ENCODE assay signal across 19 cellular contexts in the genomic region with DNA sequence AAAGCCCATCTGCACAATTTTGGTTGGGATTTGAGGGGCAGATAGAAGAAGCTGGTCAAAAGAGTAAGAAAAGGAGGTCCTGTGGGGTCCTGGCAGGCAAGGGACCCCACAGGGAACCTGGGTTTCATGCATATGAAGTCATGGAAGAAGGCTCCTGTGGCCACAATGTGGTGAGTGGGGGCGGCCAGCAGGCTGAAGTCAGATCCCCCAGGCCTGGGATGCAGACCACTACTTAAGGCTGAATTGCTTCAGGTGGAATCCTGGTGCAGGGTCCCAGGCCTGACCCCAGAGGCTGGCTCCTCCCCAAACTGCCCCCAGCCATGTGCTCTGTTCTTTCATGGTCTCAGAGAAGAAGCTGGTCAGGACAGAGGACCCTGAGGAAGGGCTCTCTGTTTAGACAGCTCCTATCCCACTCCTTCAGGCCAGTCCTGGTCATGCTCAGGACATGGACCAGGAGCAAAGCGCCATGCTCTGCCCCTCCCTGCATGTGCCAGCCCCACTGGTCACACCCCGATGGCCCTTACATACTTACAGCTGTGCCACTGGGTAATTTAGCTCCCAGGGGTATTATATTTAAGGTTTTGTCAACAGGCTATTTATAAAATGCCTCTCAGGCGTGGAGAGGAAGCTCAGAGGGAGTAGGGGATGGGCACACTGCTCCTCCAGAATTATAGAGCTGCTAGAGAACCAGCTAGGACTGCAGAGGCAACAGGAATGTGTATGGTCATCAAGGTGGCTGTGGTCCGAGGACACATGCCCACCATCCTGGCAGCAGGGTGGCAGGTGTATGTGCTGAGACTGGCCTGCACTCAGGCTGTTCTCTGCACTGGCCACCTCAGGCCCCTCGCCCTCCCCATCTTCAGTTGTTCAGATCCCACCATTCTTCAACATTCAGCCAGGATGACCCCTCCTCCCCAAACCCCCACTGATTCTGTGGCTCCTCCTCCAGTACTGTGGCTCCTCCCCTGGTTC. TPM values are rescaled to one million over a fixed set of nuclear protein-coding genes. Genes with fewer than 3 reads are reported as not detected.
DNase-seq lines count a peak whose midpoint lies in the region; ATAC-seq and TF ChIP-seq lines count a peak whose summit lies in the region.
"Had no signal": no experiment of that assay in that cellular context is flagged by ENCODE, and none has a peak within 500 bp of the region (broad histone marks: within the 10 kb centered on the region; RNA-seq: fewer than 3 reads in every experiment).

No MANE protein-coding gene starts in this region.

- H3K36me3 Mint-ChIP-seq in dendritic cell treated with granulocyte-macrophage colony-stimulating factor and Interleukin-4, amounts not matched to agents 40 ng/mL and 50 ng/mL, for 4 days (ENCODE audit: low read depth), result no peaks in the 10 kb centered on the region
- H3K36me3 Mint-ChIP-seq in activated naive CD4-positive, alpha-beta T cell treated with anti-CD3 and anti-CD28 coated beads, Interleukin-2, amount 50 U/mL, for 72 hours, result peaks cover 0 to 6% of the 10 kb centered on the region in 2 donors

- peaks cover 5% of the 10 kb centered on the region; the same call in 1 of the 2 replicates for H3K4me1 ChIP-seq in MM.1S (ENCODE audit: low read length)
- H3K4me1 ChIP-seq: parathyroid adenoma had no signal

- H3K27me3 ChIP-seq in MM.1S (replicated peaks; ENCODE audit: insufficient read depth, low read length), result no peaks in the 10 kb centered on the region

- no peak overlapping the region for H3K4me3 Mint-ChIP-seq in dendritic cell treated with granulocyte-macrophage colony-stimulating factor and Interleukin-4, amounts not matched to agents 40 ng/mL and 50 ng/mL, for 4 days
- H3K4me3 Mint-ChIP-seq: activated naive CD4-positive, alpha-beta T cell treated with anti-CD3 and anti-CD28 coated beads for 36 hours had no signal

- no peak overlapping the region for H3K9ac ChIP-seq in MM.1S (ENCODE audit: low read length)
- H3K9ac ChIP-seq: parathyroid adenoma had no signal

- H3K4me2 ChIP-seq in MM.1S (ENCODE audit: low read depth, low read length), result no peak overlapping the region

- peaks cover 25% of the 10 kb centered on the region for H3K9me3 Mint-ChIP-seq in dendritic cell treated with granulocyte-macrophage colony-stimulating factor and Interleukin-4, amounts not matched to agents 40 ng/mL and 50 ng/mL, for 4 days
- H3K9me3 Mint-ChIP-seq in activated naive CD4-positive, alpha-beta T cell treated with anti-CD3 and anti-CD28 coated beads, Interleukin-2, amount 50 U/mL, for 72 hours, result no peaks in the 10 kb centered on the region
- H3K9me3 Mint-ChIP-seq: activated naive CD4-positive, alpha-beta T cell treated with anti-CD3 and anti-CD28 coated beads for 36 hours had no signal

- H3K9me3 ChIP-seq in MM.1S (replicated peaks; ENCODE audit: insufficient read depth, low read length), result no peaks in the 10 kb centered on the region

- 0 out of 2 replicates have a peak, but pooled peaks cover 10% of the 10 kb centered on the region for H3F3A ChIP-seq in MM.1S (ENCODE audit: insufficient read depth, low read length)

- H3K79me2 ChIP-seq in MM.1S (ENCODE audit: low read length), result no peaks in the 10 kb centered on the region
- H3K79me2 ChIP-seq: parathyroid adenoma had no signal

- peak; percentile 39 for ATAC-seq in GM19035 (IDR thresholded peaks at IDR 0.05; ENCODE audit: unreplicated experiment)
- ATAC-seq in activated naive CD4-positive, alpha-beta T cell treated with anti-CD3 and anti-CD28 coated beads, Interleukin-2, amount 50 U/mL, for 72 hours, result no peak
- no peak for ATAC-seq in GM19324 (IDR thresholded peaks at IDR 0.05; ENCODE audit: low FRiP score, unreplicated experiment)
- ATAC-seq in HG02884 (IDR thresholded peaks at IDR 0.05; ENCODE audit: unreplicated experiment), result no peak

- intact Hi-C loops in dendritic cell treated with granulocyte-macrophage colony-stimulating factor and Interleukin-4, amounts not matched to agents 40 ng/mL and 50 ng/mL, for 4 days (cut with micrococcal nuclease), result no loop called here

- no peak overlapping the region for H3K27ac ChIP-seq in MM.1S (ENCODE audit: low read length)
- H3K27ac ChIP-seq: C4-2B, epithelial cell of prostate, parathyroid adenoma had no signal

- H4K20me1 ChIP-seq in MM.1S (ENCODE audit: insufficient read depth, low read length), result no peaks in the 10 kb centered on the region

- DNase-seq in COR-L47 (lab: John Stamatoyannopoulos, UW), result peak; percentile 61
- peak; percentile 8 for DNase-seq in NCI-H1436 (lab: John Stamatoyannopoulos, UW)
- DNase-seq in activated naive CD4-positive, alpha-beta T cell treated with anti-CD3 and anti-CD28 coated beads, Interleukin-2, amount 50 U/mL, for 72 hours (ENCODE audit: low spot score in 2 of 2), result no peak
- no peak for DNase-seq in MM.1S
- DNase-seq: activated CD4-positive, alpha-beta T cell treated with anti-CD3 and anti-CD28 coated beads, Interleukin-2, amount 50 U/mL, for 1 hour; activated naive CD4-positive, alpha-beta T cell treated with anti-CD3 and anti-CD28 coated beads for 36 hours; central memory CD4-positive, alpha-beta T cell; H7; mammary epithelial cell; stimulated activated CD4-positive, alpha-beta T cell treated with anti-CD3 and anti-CD28 coated beads, Interleukin-1b, Interleukin-23, amount 100 ng/mL, for 48 hours; stimulated activated naive CD4-positive, alpha-beta T cell treated with Interleukin-2 at 50 U/mL for 16 hours; SW 1271 had no signal

- H3K27me3 Mint-ChIP-seq in dendritic cell treated with granulocyte-macrophage colony-stimulating factor and Interleukin-4, amounts not matched to agents 40 ng/mL and 50 ng/mL, for 4 days, result peaks cover 17% of the 10 kb centered on the region

- peaks cover 55% of the 10 kb centered on the region for H3K4me1 Mint-ChIP-seq in dendritic cell treated with granulocyte-macrophage colony-stimulating factor and Interleukin-4, amounts not matched to agents 40 ng/mL and 50 ng/mL, for 4 days (ENCODE audit: low read depth)

- TF ChIP-seq CTCF in MM.1S (IDR thresholded peaks at IDR 0.05; ENCODE audit: low read length), result no peak

- peak overlapping the region; percentile 52 for H3K27ac Mint-ChIP-seq in dendritic cell treated with granulocyte-macrophage colony-stimulating factor and Interleukin-4, amounts not matched to agents 40 ng/mL and 50 ng/mL, for 4 days
- no peak overlapping the region for H3K27ac Mint-ChIP-seq in activated naive CD4-positive, alpha-beta T cell treated with anti-CD3 and anti-CD28 coated beads, Interleukin-2, amount 50 U/mL, for 72 hours
- H3K27ac Mint-ChIP-seq: activated naive CD4-positive, alpha-beta T cell treated with anti-CD3 and anti-CD28 coated beads for 36 hours had no signal

- no peaks in the 10 kb centered on the region for H3K9me2 ChIP-seq in MM.1S (replicated peaks; ENCODE audit: insufficient read depth, low read length)

- no peak overlapping the region for H2AFZ ChIP-seq in MM.1S (ENCODE audit: low read length)
- H2AFZ ChIP-seq: parathyroid adenoma had no signal

- no peaks in the 10 kb centered on the region for H3K36me3 ChIP-seq in MM.1S (replicated peaks; ENCODE audit: insufficient read depth, low read length)

- H3K4me3 ChIP-seq in MM.1S (ENCODE audit: low read length), result no peak overlapping the region

RNA-seq across cellular contexts. Expression of a gene that starts 33.3 kb away (rescaled TPM):
- total RNA-seq in activated naive CD4-positive, alpha-beta T cell treated with anti-CD3 and anti-CD28 coated beads, Interleukin-2, amount 50 U/mL, for 72 hours, result 10 to 100 TPM; 20.6 to 28.1 TPM

Comparison
In these comparisons a context has a peak if more than half of its experiments do, and no peak if none do; other contexts are left out.
1. DNase-seq: peak in COR-L47 (single experiment) and NCI-H1436 (single experiment); none in activated naive CD4-positive, alpha-beta T cell treated with anti-CD3 and anti-CD28 coated beads, Interleukin-2, amount 50 U/mL, for 72 hours (0 of 2) and MM.1S (single experiment).